8 cellular contexts compared by ENCODE assay signal in genomic region chr3:185585523-185585861, GRCh38. TPM values are rescaled to one million over a fixed set of nuclear protein-coding genes. Genes with fewer than 3 reads are reported as not detected.
DNase-seq lines count a peak whose midpoint lies in the region; ATAC-seq and TF ChIP-seq lines count a peak whose summit lies in the region.

No MANE protein-coding gene starts in this region.

- H3K9me3 ChIP-seq in breast epithelium (no peaks in the 10 kb centered on the region), mononuclear cell (ENCODE audit: low read depth, low read length) (no peaks in the 10 kb centered on the region)

- H3K36me3 ChIP-seq in breast epithelium: no peaks in the 10 kb centered on the region

- H3K27me3 ChIP-seq in breast epithelium (no peaks in the 10 kb centered on the region), mononuclear cell (ENCODE audit: insufficient read depth, low read length) (no peaks in the 10 kb centered on the region)

- peak overlapping the region; percentile 70 to 99 (median 94) for H3K4me3 ChIP-seq in breast epithelium
- peak overlapping the region; percentile 89 for H3K4me3 ChIP-seq in mononuclear cell (ENCODE audit: low read length)

- intact Hi-C loops in breast epithelium (cut with DNase I; ENCODE audit: low total_unique reads): no loop called here

- TF ChIP-seq POLR2A in breast epithelium (IDR thresholded peaks at IDR 0.05): no peak

- no peak for TF ChIP-seq CTCF in 22Rv1 (IDR thresholded peaks at IDR 0.05)
- TF ChIP-seq CTCF in breast epithelium (IDR thresholded peaks at IDR 0.05): no peak

- H3K4me1 ChIP-seq in breast epithelium (peaks cover 0 to 17% of the 10 kb centered on the region in 2 donors), mononuclear cell (ENCODE audit: insufficient read depth, low read length) (peaks cover 39% of the 10 kb centered on the region)

- DNase-seq in breast epithelium (ENCODE audit: low spot score in 2 of 2) (no peak), AG08396 (ENCODE audit: low spot score) (no peak), LoVo (ENCODE audit: low spot score) (no peak)

- ATAC-seq in HG03135 (IDR thresholded peaks at IDR 0.05; ENCODE audit: unreplicated experiment) (peak; percentile 1), HG03457 (IDR thresholded peaks at IDR 0.05; ENCODE audit: unreplicated experiment) (no peak), HG03108 (IDR thresholded peaks at IDR 0.05; ENCODE audit: unreplicated experiment) (no peak)

- H3K27ac ChIP-seq in 22Rv1 (peak overlapping the region; percentile 79), breast epithelium (peak overlapping the region; percentile 93 to 100)

RNA-seq across cellular contexts. Expression of gene SENP2, which starts 0.6 kb away (rescaled TPM):
- total RNA-seq in breast epithelium (10 to 100 TPM; 32.0 to 45.2 (median 34.4) TPM), mononuclear cell (48.4 TPM)

RNA-seq across cellular contexts. Expression of gene LIPH, which starts 33.1 kb away (rescaled TPM):
- total RNA-seq in breast epithelium (10 to 100 TPM in 1 of 3 donors, 1 to 10 TPM in 1, not detected in 1; 5.6 to 10.4 TPM), mononuclear cell (0.84 TPM)
